8 cellular contexts compared by ENCODE assay signal in the genomic region with DNA sequence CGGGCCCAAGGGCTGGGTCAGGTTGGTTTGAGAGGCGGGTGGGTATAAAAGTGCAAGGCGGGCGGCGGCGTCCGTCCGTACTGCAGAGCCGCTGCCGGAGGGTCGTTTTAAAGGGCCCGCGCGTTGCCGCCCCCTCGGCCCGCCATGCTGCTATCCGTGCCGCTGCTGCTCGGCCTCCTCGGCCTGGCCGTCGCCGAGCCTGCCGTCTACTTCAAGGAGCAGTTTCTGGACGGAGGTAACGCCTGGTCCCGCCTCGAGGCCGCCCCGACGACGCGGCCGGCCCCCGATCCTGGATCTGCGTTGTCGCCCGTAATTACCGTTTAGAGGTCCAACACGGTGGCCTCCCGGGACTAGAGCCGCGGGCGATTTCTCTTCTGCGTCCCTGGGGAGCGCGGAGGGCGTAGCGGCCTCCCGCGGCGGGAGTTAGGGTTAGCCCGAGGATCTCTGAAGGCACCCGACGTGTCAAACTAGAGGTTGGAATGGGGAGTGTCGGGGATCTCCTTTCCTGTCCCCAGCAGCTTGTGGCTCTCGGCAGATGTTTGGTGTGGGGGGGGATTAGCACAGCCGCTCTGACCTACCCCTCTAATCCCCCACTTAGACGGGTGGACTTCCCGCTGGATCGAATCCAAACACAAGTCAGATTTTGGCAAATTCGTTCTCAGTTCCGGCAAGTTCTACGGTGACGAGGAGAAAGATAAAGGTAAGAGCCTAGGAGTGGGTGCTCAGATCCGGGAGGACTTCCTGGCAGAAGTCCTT. TPM values are rescaled to one million over a fixed set of nuclear protein-coding genes. Genes with fewer than 3 reads are reported as not detected.
DNase-seq lines count a peak whose midpoint lies in the region; ATAC-seq and TF ChIP-seq lines count a peak whose summit lies in the region.

A gene (plus strand): TSS at position 74 of the 756 bp plus-strand sequence. CDS start 71 bp downstream, at position 145.

- no peak for TF ChIP-seq CTCF in WI38 (IDR thresholded peaks at IDR 0.05; ENCODE audit: low read depth, low read length)

- peaks cover 5 to 49% (median 16%) of the 10 kb centered on the region in 3 donors for H3K36me3 Mint-ChIP-seq in naive thymus-derived CD8-positive, alpha-beta T cell

- H3K27ac Mint-ChIP-seq in naive thymus-derived CD8-positive, alpha-beta T cell: peak within 1 kb of the TSS; percentile 94 to 99 (median 96)

- no peaks in the 10 kb centered on the region for H3K27me3 Mint-ChIP-seq in naive thymus-derived CD8-positive, alpha-beta T cell

- H3K4me3 ChIP-seq in WI38 (ENCODE audit: low read depth, low read length): peak within 1 kb of the TSS; percentile 99

- peak; percentile 4 for ATAC-seq in HG03342 (IDR thresholded peaks at IDR 0.05; ENCODE audit: unreplicated experiment)
- peak; percentile 51 for ATAC-seq in esophagus mucosa
- peak; percentile 23 to 28 for ATAC-seq in naive thymus-derived CD8-positive, alpha-beta T cell

- no peaks in the 10 kb centered on the region for H3K9me3 Mint-ChIP-seq in naive thymus-derived CD8-positive, alpha-beta T cell

- H3K4me3 Mint-ChIP-seq in naive thymus-derived CD8-positive, alpha-beta T cell: peak within 1 kb of the TSS; percentile 97 to 100 (median 98)

- POLR2A ChIA-PET in naive thymus-derived CD8-positive, alpha-beta T cell (lab: Charles Lee): interaction anchor here (0.6 to 3.3 kb wide), 14 partner anchors 9 to 1057 kb away, joined by 3 to 56 read pairs (median 6); a partner anchor contains a TSS

- H3K4me1 Mint-ChIP-seq in naive thymus-derived CD8-positive, alpha-beta T cell: peaks cover 27 to 70% (median 61%) of the 10 kb centered on the region in 4 donors

- DNase-seq in NCI-H146 (lab: John Stamatoyannopoulos, UW) (peak; percentile 73), NCI-H146 treated with DMSO at 0.1 percent for 48 hours (lab: John Stamatoyannopoulos, UW; ENCODE audit: unreplicated experiment) (no peak), midbrain (lab: John Stamatoyannopoulos, UW) (no peak), SHP77 treated with DMSO at 0.1 percent for 48 hours (lab: John Stamatoyannopoulos, UW) (no peak)
- peak in 6 of 10 donors; percentile 15 to 70 (median 32) for DNase-seq in naive thymus-derived CD8-positive, alpha-beta T cell

RNA-seq across cellular contexts. Expression of the gene that starts here (rescaled TPM):
- 586 TPM for total RNA-seq in esophagus mucosa
- 100 to 1,000 TPM; 448 to 463 TPM for total RNA-seq in naive thymus-derived CD8-positive, alpha-beta T cell
- polyA plus RNA-seq in naive thymus-derived CD8-positive, alpha-beta T cell: 100 to 1,000 TPM; 135 to 190 (median 165) TPM

Comparison
In these comparisons a context has a peak if more than half of its experiments do, and no peak if none do; other contexts are left out.
1. DNase-seq: peak in NCI-H146 (single experiment) and naive thymus-derived CD8-positive, alpha-beta T cell (6 of 10); none in NCI-H146 treated with DMSO at 0.1 percent for 48 hours (single experiment), midbrain (single experiment) and SHP77 treated with DMSO at 0.1 percent for 48 hours (single experiment).
2. Peak in every context shown above with its lines, with median percentiles within 50 percentile points of each other: ATAC-seq.